8 cellular contexts compared by ENCODE assay signal in the genomic region with DNA sequence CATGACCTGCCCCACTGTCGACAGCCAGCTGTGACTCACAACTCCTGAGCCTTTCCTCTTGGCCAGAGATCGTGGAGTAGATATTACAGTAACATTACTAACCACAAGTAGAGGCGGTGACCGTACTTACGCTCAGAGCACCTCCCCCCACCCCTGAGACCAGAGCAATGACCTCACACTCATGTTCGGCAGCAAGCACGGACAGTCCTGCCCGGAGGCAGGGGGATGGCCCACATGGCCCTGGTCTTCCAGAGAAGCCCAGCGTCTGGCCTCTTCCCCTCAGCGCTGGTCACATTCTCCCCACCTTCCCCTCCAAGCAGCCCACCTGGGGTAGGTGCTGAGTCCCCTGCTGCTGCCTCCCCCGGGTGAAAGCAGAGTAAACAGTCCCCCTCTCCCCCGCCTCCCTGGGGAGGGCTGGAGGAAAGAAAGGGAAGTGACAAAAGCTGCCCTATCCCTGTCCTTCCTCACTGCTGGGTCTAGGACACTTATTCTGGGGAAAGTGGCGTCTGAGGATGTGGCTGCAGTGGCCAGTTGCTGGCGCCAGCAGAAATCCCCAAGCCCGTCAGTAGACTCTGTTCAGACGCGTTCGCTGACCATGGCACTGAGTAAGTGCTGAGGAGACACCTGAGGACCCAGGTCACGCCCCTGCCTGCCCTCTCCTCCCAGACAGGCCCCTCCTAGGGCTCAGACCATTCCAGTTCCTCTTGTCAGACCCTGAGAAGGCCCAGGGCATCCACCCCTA.
A peak's percentile ranks its signal among the peaks of the same experiment; 100 is the strongest.
DNase-seq lines count a peak whose midpoint lies in the region; ATAC-seq and TF ChIP-seq lines count a peak whose summit lies in the region.

No MANE protein-coding gene starts in this region.

- DNase-seq in Caki2 (ENCODE audit: low read depth) (peak; percentile 98), SJCRH30 (peak; percentile 71 to 76), fibroblast of the conjunctiva (ENCODE audit: low read depth) (peak; percentile 98), psoas muscle (peak; percentile 88 to 91), epidermal melanocyte (ENCODE audit: insufficient read length, low spot score) (no peak), NCI-H345 treated with DMSO at 0.1 percent for 48 hours (lab: John Stamatoyannopoulos, UW; ENCODE audit: unreplicated experiment) (no peak), kidney glomerular epithelial cell (lab: John Stamatoyannopoulos, UW) (no peak)

- 46 to 54% (median 47%) methylated on average over 18 to 19 of the region's 19 CpGs for WGBS in psoas muscle, 3 donors

- H3K9me3 ChIP-seq in HEK293 (ENCODE audit: control insufficient read depth, insufficient read depth, low read depth, low read length): no peaks in the 10 kb centered on the region
- no peaks in the 10 kb centered on the region for H3K9me3 ChIP-seq in SJCRH30 (replicated peaks)
- no peaks in the 10 kb centered on the region for H3K9me3 ChIP-seq in psoas muscle

- no peak overlapping the region for H3K27ac ChIP-seq in HEK293 (ENCODE audit: extremely low read depth, low read depth, low read length)
- no peak overlapping the region for H3K27ac ChIP-seq in SJCRH30
- peak overlapping the region; percentile 87 for H3K27ac ChIP-seq in psoas muscle

- POLR2A ChIA-PET in HEK293 (lab: Yijun Ruan, JAX): interaction anchor here (1.7 to 2.8 kb wide), 3 partner anchors 15 to 289 kb away, joined by 4 to 12 read pairs (median 12); a partner anchor contains a TSS

- H3K4me1 ChIP-seq in HEK293 (ENCODE audit: control insufficient read depth, insufficient read depth, low read length) (no peaks in the 10 kb centered on the region), SJCRH30 (peaks cover 20% of the 10 kb centered on the region), psoas muscle (peaks cover 59% of the 10 kb centered on the region)

- ATAC-seq in psoas muscle: peak; percentile 89 to 95 (median 90)

- H3K4me3 ChIP-seq in HEK293 (ENCODE audit: low read depth, low read length): no peak overlapping the region
- no peak overlapping the region for H3K4me3 ChIP-seq in SJCRH30
- no peak overlapping the region for H3K4me3 ChIP-seq in psoas muscle

- H3K36me3 ChIP-seq in HEK293 (ENCODE audit: control insufficient read depth in 2 of 2, insufficient read depth in 1 of 2, low read length in 2 of 2) (no peaks in the 10 kb centered on the region), SJCRH30 (no peaks in the 10 kb centered on the region), psoas muscle (ENCODE audit: insufficient read depth in 1 of 2, low read depth in 1 of 2) (no peaks in the 10 kb centered on the region)

- no peak for TF ChIP-seq CTCF in HEK293 (tag by site-specific recombination; IDR thresholded peaks at IDR 0.05)
- no peak for TF ChIP-seq CTCF in psoas muscle (IDR thresholded peaks at IDR 0.05)

- CTCF ChIA-PET in HEK293 (lab: Yijun Ruan, JAX): interaction anchor here (1.2 to 3.1 kb wide), 4 partner anchors 10 to 158 kb away, joined by 3 to 24 read pairs (median 5); no protein-coding TSS in a partner anchor

- H3K27me3 ChIP-seq in SJCRH30 (no peaks in the 10 kb centered on the region), psoas muscle (ENCODE audit: insufficient read depth in 3 of 3, low read length in 2 of 3) (no peaks in the 10 kb centered on the region)

- intact Hi-C loops in psoas muscle (cut with DNase I): no loop called here

- in situ Hi-C loops in Caki2 (cut with HindIII; ENCODE audit: low pct_unique_long_range_greater_than_20kb, low sequenced_read_pairs): no loop called here

TF ChIP-seq in HEK293, 187 proteins besides CTCF, POLR2A, EP300 and RAD21 (continues in another document):
- 0 out of 2 replicates have a peak, but pooled peaks have one; percentile 5 for TF ChIP-seq SP2 (tag by site-specific recombination; IDR thresholded peaks at IDR 0.05)
- peak; percentile 63; the same call in 1 of the 2 replicates for TF ChIP-seq ZNF660 (tag by site-specific recombination; IDR thresholded peaks at IDR 0.05)
- TF ChIP-seq ZNF394 (tag by site-specific recombination; IDR thresholded peaks at IDR 0.05; ENCODE audit: borderline replicate concordance): no peak
- no peak for TF ChIP-seq ZNF670 (tag by site-specific recombination; IDR thresholded peaks at IDR 0.05; ENCODE audit: low read depth)
- peak; percentile 89 for TF ChIP-seq ZNF629 (tag by site-specific recombination; IDR thresholded peaks at IDR 0.05)
- TF ChIP-seq ZNF202 (tag by site-specific recombination; IDR thresholded peaks at IDR 0.05; ENCODE audit: borderline replicate concordance): no peak
- TF ChIP-seq, protein P1, sequence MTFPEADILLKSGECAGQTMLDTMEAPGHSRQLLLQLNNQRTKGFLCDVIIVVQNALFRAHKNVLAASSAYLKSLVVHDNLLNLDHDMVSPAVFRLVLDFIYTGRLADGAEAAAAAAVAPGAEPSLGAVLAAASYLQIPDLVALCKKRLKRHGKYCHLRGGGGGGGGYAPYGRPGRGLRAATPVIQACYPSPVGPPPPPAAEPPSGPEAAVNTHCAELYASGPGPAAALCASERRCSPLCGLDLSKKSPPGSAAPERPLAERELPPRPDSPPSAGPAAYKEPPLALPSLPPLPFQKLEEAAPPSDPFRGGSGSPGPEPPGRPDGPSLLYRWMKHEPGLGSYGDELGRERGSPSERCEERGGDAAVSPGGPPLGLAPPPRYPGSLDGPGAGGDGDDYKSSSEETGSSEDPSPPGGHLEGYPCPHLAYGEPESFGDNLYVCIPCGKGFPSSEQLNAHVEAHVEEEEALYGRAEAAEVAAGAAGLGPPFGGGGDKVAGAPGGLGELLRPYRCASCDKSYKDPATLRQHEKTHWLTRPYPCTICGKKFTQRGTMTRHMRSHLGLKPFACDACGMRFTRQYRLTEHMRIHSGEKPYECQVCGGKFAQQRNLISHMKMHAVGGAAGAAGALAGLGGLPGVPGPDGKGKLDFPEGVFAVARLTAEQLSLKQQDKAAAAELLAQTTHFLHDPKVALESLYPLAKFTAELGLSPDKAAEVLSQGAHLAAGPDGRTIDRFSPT (tag by site-specific recombination; IDR thresholded peaks at IDR 0.05): peak; percentile 56; the same call in 1 of the 2 replicates
- TF ChIP-seq ZNF335 (tag by site-specific recombination; conservative IDR thresholded peaks at IDR 0.05): no peak
- TF ChIP-seq, protein P2, sequence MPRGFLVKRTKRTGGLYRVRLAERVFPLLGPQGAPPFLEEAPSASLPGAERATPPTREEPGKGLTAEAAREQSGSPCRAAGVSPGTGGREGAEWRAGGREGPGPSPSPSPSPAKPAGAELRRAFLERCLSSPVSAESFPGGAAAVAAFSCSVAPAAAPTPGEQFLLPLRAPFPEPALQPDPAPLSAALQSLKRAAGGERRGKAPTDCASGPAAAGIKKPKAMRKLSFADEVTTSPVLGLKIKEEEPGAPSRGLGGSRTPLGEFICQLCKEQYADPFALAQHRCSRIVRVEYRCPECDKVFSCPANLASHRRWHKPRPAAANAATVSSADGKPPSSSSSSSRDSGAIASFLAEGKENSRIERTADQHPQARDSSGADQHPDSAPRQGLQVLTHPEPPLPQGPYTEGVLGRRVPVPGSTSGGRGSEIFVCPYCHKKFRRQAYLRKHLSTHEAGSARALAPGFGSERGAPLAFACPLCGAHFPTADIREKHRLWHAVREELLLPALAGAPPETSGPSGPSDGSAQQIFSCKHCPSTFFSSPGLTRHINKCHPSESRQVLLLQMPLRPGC (tag by site-specific recombination; IDR thresholded peaks at IDR 0.05): no peak; the same call in 1 of the 2 replicates
- TF ChIP-seq SP7 (tag by site-specific recombination; IDR thresholded peaks at IDR 0.05): peak; percentile 92
- no peak for TF ChIP-seq ZNF174 (tag by site-specific recombination; IDR thresholded peaks at IDR 0.05)
- peak; percentile 64 for TF ChIP-seq KLF1 (tag by site-specific recombination; IDR thresholded peaks at IDR 0.05)
- peak; percentile 43 for TF ChIP-seq GLIS2 (tag by site-specific recombination; IDR thresholded peaks at IDR 0.05)
- no peak for TF ChIP-seq ZNF175 (tag by site-specific recombination; IDR thresholded peaks at IDR 0.05)
- TF ChIP-seq, protein P3, sequence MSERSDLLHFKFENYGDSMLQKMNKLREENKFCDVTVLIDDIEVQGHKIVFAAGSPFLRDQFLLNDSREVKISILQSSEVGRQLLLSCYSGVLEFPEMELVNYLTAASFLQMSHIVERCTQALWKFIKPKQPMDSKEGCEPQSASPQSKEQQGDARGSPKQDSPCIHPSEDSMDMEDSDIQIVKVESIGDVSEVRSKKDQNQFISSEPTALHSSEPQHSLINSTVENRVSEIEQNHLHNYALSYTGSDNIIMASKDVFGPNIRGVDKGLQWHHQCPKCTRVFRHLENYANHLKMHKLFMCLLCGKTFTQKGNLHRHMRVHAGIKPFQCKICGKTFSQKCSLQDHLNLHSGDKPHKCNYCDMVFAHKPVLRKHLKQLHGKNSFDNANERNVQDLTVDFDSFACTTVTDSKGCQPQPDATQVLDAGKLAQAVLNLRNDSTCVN (tag by site-specific recombination; optimal IDR thresholded peaks at IDR 0.05): peak; percentile 8
- peak; percentile 70; the same call in 1 of the 2 replicates for TF ChIP-seq ZNF324 (tag by site-specific recombination; IDR thresholded peaks at IDR 0.05)
- 0 out of 2 replicates have a peak, but pooled peaks have one; percentile 9 for TF ChIP-seq PRDM1 (tag by site-specific recombination; IDR thresholded peaks at IDR 0.05)
- no peak for TF ChIP-seq ZNF555 (tag by site-specific recombination; conservative IDR thresholded peaks at IDR 0.05)
- TF ChIP-seq ZNF311 (tag by site-specific recombination; IDR thresholded peaks at IDR 0.05; ENCODE audit: borderline replicate concordance): no peak
- peak; percentile 37 for TF ChIP-seq ZFHX2 (tag by site-specific recombination; conservative IDR thresholded peaks at IDR 0.05)
- no peak for TF ChIP-seq ZNF548 (tag by site-specific recombination; IDR thresholded peaks at IDR 0.05)
- peak; percentile 69; the same call in 1 of the 2 replicates for TF ChIP-seq ZFP37 (tag by site-specific recombination; IDR thresholded peaks at IDR 0.05)
- TF ChIP-seq ZNF571 (tag by site-specific recombination; IDR thresholded peaks at IDR 0.05): no peak
- TF ChIP-seq, protein P4, sequence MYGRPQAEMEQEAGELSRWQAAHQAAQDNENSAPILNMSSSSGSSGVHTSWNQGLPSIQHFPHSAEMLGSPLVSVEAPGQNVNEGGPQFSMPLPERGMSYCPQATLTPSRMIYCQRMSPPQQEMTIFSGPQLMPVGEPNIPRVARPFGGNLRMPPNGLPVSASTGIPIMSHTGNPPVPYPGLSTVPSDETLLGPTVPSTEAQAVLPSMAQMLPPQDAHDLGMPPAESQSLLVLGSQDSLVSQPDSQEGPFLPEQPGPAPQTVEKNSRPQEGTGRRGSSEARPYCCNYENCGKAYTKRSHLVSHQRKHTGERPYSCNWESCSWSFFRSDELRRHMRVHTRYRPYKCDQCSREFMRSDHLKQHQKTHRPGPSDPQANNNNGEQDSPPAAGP (tag by site-specific recombination; IDR thresholded peaks at IDR 0.05): 0 out of 2 replicates have a peak, but pooled peaks have one; percentile 29

Comparison
In these comparisons a context has a peak if more than half of its experiments do, and no peak if none do; other contexts are left out.
1. DNase-seq: peak in Caki2 (single experiment), SJCRH30 (2 of 2), fibroblast of the conjunctiva (single experiment) and psoas muscle (2 of 2); none in epidermal melanocyte (single experiment), NCI-H345 treated with DMSO at 0.1 percent for 48 hours (single experiment) and kidney glomerular epithelial cell (single experiment).